8 cellular contexts compared by ENCODE assay signal in the genomic region with DNA sequence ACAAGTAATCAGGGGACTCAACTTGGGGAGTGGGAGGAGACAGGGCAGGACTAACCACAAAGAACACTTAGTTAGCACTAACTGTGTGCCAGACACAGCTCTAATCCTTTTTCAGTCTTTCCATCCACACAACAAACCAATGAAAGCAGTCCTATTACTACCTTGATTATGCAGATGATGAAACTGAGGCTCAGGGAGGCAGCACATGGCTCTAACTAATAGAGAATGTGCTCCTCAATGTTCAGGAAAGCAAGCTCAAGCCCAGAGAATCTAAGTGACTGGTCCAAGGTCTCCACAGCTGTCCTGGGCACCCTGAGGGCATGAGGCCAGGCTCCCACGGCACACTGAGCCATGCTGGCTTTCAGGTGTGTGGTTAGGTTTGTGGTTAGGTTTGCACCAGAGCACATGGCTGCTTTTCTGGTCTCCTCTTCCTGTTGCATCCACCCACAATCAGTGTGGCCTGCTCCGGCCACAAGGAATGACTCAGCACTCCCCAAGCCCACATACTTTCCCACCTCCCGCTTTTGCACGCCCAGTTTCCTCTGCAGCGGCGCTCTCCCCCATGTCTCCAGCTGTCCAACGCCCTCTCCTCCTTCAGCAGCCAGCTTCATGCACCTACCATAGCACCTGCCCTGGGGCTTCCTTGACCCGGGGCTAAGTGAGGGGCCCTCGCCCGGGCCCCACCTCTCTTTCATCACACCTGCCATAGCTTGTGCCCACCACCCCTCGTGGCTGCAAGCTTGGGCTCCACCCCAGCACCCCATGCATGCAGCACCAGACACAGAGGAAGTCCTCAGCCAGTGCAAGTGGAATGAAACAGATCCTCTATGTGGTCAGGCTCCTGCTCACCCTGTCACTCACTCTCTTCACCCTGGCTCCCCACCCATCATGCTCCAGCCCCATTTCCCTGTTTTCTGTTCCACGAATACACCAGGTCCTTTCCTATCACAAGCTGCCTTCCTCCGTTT.
DNase-seq lines count a peak whose midpoint lies in the region; ATAC-seq and TF ChIP-seq lines count a peak whose summit lies in the region.

No MANE protein-coding gene starts in this region.

- no peaks in the 10 kb centered on the region for H3K27me3 ChIP-seq in foreskin keratinocyte

- ATAC-seq in GM18909 (IDR thresholded peaks at IDR 0.05; ENCODE audit: poor library complexity, unreplicated experiment) (peak; percentile 85), HG03045 (IDR thresholded peaks at IDR 0.05; ENCODE audit: unreplicated experiment) (peak; percentile 89), foreskin keratinocyte (peak; percentile 16), mucosa of descending colon (no peak)

- no peak overlapping the region for H3K27ac ChIP-seq in foreskin keratinocyte

- no peaks in the 10 kb centered on the region for H3K9me3 ChIP-seq in mucosa of descending colon

- intact Hi-C loops in mucosa of descending colon (cut with DNase I, micrococcal nuclease): no loop called here

- no peaks in the 10 kb centered on the region for H3K4me1 ChIP-seq in foreskin keratinocyte
- no peaks in the 10 kb centered on the region for H3K4me1 ChIP-seq in mucosa of descending colon (ENCODE audit: low read depth)

- TF ChIP-seq CTCF in foreskin keratinocyte (conservative IDR thresholded peaks at IDR 0.05): no peak
- TF ChIP-seq CTCF in mucosa of descending colon (IDR thresholded peaks at IDR 0.05): no peak

- no peaks in the 10 kb centered on the region for H3K36me3 ChIP-seq in mucosa of descending colon (ENCODE audit: low read depth)

- peak; percentile 74 for DNase-seq in AG20443 (ENCODE audit: low spot score)
- DNase-seq in RPMI8226: peak; percentile 88
- DNase-seq in foreskin keratinocyte: peak; percentile 15 to 22
- no peak for DNase-seq in iPS-NIHi11 (ENCODE audit: low spot score)
- no peak for DNase-seq in hypothalamus (lab: John Stamatoyannopoulos, UW)
- no peak for DNase-seq in mucosa of descending colon

- no peak overlapping the region for H3K4me3 ChIP-seq in mucosa of descending colon

Comparison
In these comparisons a context has a peak if more than half of its experiments do, and no peak if none do; other contexts are left out.
1. DNase-seq: peak in AG20443 (single experiment), RPMI8226 (single experiment) and foreskin keratinocyte (2 of 2); none in iPS-NIHi11 (single experiment), hypothalamus (0 of 51) and mucosa of descending colon (0 of 3).